ENCODE assay signal across 1 cellular context in genomic region chr19:51347209-51347928, GRCh38.
TF ChIP-seq lines count a peak whose summit lies in the region.

No MANE protein-coding gene starts in this region.

TF ChIP-seq in A549, 52 proteins besides CTCF, POLR2A, EP300 and RAD21 (continued from another document):
- TF ChIP-seq PHF8 (IDR thresholded peaks at IDR 0.05; ENCODE audit: borderline replicate concordance, low read depth), result no peak
- TF ChIP-seq MAFK (IDR thresholded peaks at IDR 0.05; ENCODE audit: partially characterized antibody), result no peak
- TF ChIP-seq TFCP2L1 (CRISPR knock-in tag; IDR thresholded peaks at IDR 0.05), result no peak
- TF ChIP-seq CBX8 (IDR thresholded peaks at IDR 0.05), result no peak
- TF ChIP-seq SREBF2 (IDR thresholded peaks at IDR 0.05), result no peak
- TF ChIP-seq RARB (CRISPR knock-in tag; IDR thresholded peaks at IDR 0.05), result no peak
- no peak for TF ChIP-seq KDM1A (IDR thresholded peaks at IDR 0.05; ENCODE audit: low read depth)
- no peak for TF ChIP-seq REST (IDR thresholded peaks at IDR 0.05)
- no peak for TF ChIP-seq CHD4 (IDR thresholded peaks at IDR 0.05; ENCODE audit: borderline replicate concordance)
